8 cellular contexts compared by ENCODE assay signal in genomic region chr7:29285451-29285807, GRCh38.
DNase-seq lines count a peak whose midpoint lies in the region; ATAC-seq and TF ChIP-seq lines count a peak whose summit lies in the region.

No MANE protein-coding gene starts in this region.

- CTCF ChIA-PET in CD8-positive, alpha-beta memory T cell (lab: Charles Lee): no interaction called here
- CTCF ChIA-PET in activated B cell treated with CpG ODN at 0.5 μM for 24 hours (lab: Charles Lee): no interaction called here

- no peaks in the 10 kb centered on the region for H3K9me3 Mint-ChIP-seq in CD8-positive, alpha-beta memory T cell
- H3K9me3 Mint-ChIP-seq in activated B cell treated with CpG ODN at 0.5 μM for 24 hours: no peaks in the 10 kb centered on the region

- H3K36me3 ChIP-seq in CD8-positive, alpha-beta memory T cell (ENCODE audit: insufficient read depth, low read length): no peaks in the 10 kb centered on the region
- H3K36me3 ChIP-seq in kidney epithelial cell (ENCODE audit: control insufficient read depth, insufficient read depth, low read length): no peaks in the 10 kb centered on the region
- H3K36me3 ChIP-seq in Peyer's patch: no peaks in the 10 kb centered on the region

- H3K27me3 ChIP-seq in CD8-positive, alpha-beta memory T cell (ENCODE audit: insufficient read depth, low read length, poor library complexity, severe bottlenecking): no peaks in the 10 kb centered on the region
- H3K27me3 ChIP-seq in kidney epithelial cell (ENCODE audit: control insufficient read depth, insufficient read depth, low read length) (no peaks in the 10 kb centered on the region), Peyer's patch (no peaks in the 10 kb centered on the region)

- TF ChIP-seq POLR2A in erythroblast (IDR thresholded peaks at IDR 0.05; ENCODE audit: low read length) (no peak), Peyer's patch (IDR thresholded peaks at IDR 0.05) (no peak)

- H3K4me3 ChIP-seq in CD8-positive, alpha-beta memory T cell (ENCODE audit: low read length): no peak overlapping the region
- no peak overlapping the region for H3K4me3 ChIP-seq in Jurkat, Clone E6-1 (ENCODE audit: low read length)
- no peak overlapping the region for H3K4me3 ChIP-seq in kidney epithelial cell (ENCODE audit: low read depth, low read length)
- H3K4me3 ChIP-seq in Peyer's patch: no peak overlapping the region

- intact Hi-C loops in activated B cell treated with CpG ODN at 0.5 μM for 24 hours (cut with micrococcal nuclease) (loop anchor here (1.0 kb wide), 1 partner anchor 41 kb away; no protein-coding TSS in a partner anchor), posterior vena cava (cut with DNase I) (no loop called here)

- H3K4me3 Mint-ChIP-seq in CD8-positive, alpha-beta memory T cell: peak overlapping the region in 4 of 7 donors; percentile 12 to 47 (median 20)
- no peak overlapping the region for H3K4me3 Mint-ChIP-seq in activated B cell treated with CpG ODN at 0.5 μM for 24 hours

- H3K27ac Mint-ChIP-seq in CD8-positive, alpha-beta memory T cell: peak overlapping the region in 7 of 8 donors; percentile 10 to 77 (median 56)
- H3K27ac Mint-ChIP-seq in activated B cell treated with CpG ODN at 0.5 μM for 24 hours: no peak overlapping the region

- no peaks in the 10 kb centered on the region for H3K9me3 ChIP-seq in CD8-positive, alpha-beta memory T cell (ENCODE audit: low read length)
- H3K9me3 ChIP-seq in Peyer's patch: no peaks in the 10 kb centered on the region

- no peak overlapping the region for H3K27ac ChIP-seq in CD8-positive, alpha-beta memory T cell (ENCODE audit: low read depth, low read length)
- H3K27ac ChIP-seq in Peyer's patch: no peak overlapping the region

- DNase-seq in CD8-positive, alpha-beta memory T cell: peak in 3 of 5 donors; percentile 6 to 75 (median 47)
- DNase-seq in Jurkat, Clone E6-1 (ENCODE audit: low read depth, low spot score): peak; percentile 96
- DNase-seq in activated B cell treated with CpG ODN at 0.5 μM for 24 hours: no peak
- peak; percentile 92 for DNase-seq in kidney epithelial cell (ENCODE audit: low read depth)
- no peak for DNase-seq in posterior vena cava (ENCODE audit: low spot score)
- DNase-seq in erythroblast (lab: John Stamatoyannopoulos, UW): no peak
- no peak for DNase-seq in Peyer's patch

- H3K36me3 Mint-ChIP-seq in CD8-positive, alpha-beta memory T cell: peaks cover 0 to 5% (median 1%) of the 10 kb centered on the region in 3 donors
- no peaks in the 10 kb centered on the region for H3K36me3 Mint-ChIP-seq in activated B cell treated with CpG ODN at 0.5 μM for 24 hours (ENCODE audit: low read depth)

- POLR2A ChIA-PET in CD8-positive, alpha-beta memory T cell (lab: Charles Lee): no interaction called here
- POLR2A ChIA-PET in activated B cell treated with CpG ODN at 0.5 μM for 24 hours (lab: Charles Lee): no interaction called here

- peaks cover 37 to 68% (median 55%) of the 10 kb centered on the region in 3 donors for H3K4me1 Mint-ChIP-seq in CD8-positive, alpha-beta memory T cell
- H3K4me1 Mint-ChIP-seq in activated B cell treated with CpG ODN at 0.5 μM for 24 hours: peaks cover 37% of the 10 kb centered on the region

- H3K27me3 Mint-ChIP-seq in CD8-positive, alpha-beta memory T cell: no peaks in the 10 kb centered on the region
- peaks cover 5% of the 10 kb centered on the region for H3K27me3 Mint-ChIP-seq in activated B cell treated with CpG ODN at 0.5 μM for 24 hours

- ATAC-seq in GM19468 (IDR thresholded peaks at IDR 0.05; ENCODE audit: extremely low read depth, unreplicated experiment): peak; percentile 41
- ATAC-seq in activated B cell treated with CpG ODN at 0.5 μM for 24 hours (ENCODE audit: low read depth): peak; percentile 16

- H3K4me1 ChIP-seq in CD8-positive, alpha-beta memory T cell (ENCODE audit: insufficient read depth, low read length): peaks cover 10% of the 10 kb centered on the region
- peaks cover 0 to 6% (median 0%) of the 10 kb centered on the region in 4 donors for H3K4me1 ChIP-seq in Peyer's patch

- no peak for TF ChIP-seq CTCF in activated B cell treated with CpG ODN at 0.5 μM for 24 hours (IDR thresholded peaks at IDR 0.05)
- TF ChIP-seq CTCF in kidney epithelial cell (IDR thresholded peaks at IDR 0.05; ENCODE audit: insufficient read depth, low read length, poor library complexity, severe bottlenecking): no peak
- TF ChIP-seq CTCF in Peyer's patch (IDR thresholded peaks at IDR 0.05): no peak

Comparison
In these comparisons a context has a peak if more than half of its experiments do, and no peak if none do; other contexts are left out.
1. DNase-seq: peak in CD8-positive, alpha-beta memory T cell (3 of 5), Jurkat, Clone E6-1 (single experiment) and kidney epithelial cell (single experiment); none in activated B cell treated with CpG ODN at 0.5 μM for 24 hours (single experiment), posterior vena cava (single experiment), erythroblast (0 of 2) and Peyer's patch (0 of 3).